15 cellular contexts compared by ENCODE assay signal in the genomic region with DNA sequence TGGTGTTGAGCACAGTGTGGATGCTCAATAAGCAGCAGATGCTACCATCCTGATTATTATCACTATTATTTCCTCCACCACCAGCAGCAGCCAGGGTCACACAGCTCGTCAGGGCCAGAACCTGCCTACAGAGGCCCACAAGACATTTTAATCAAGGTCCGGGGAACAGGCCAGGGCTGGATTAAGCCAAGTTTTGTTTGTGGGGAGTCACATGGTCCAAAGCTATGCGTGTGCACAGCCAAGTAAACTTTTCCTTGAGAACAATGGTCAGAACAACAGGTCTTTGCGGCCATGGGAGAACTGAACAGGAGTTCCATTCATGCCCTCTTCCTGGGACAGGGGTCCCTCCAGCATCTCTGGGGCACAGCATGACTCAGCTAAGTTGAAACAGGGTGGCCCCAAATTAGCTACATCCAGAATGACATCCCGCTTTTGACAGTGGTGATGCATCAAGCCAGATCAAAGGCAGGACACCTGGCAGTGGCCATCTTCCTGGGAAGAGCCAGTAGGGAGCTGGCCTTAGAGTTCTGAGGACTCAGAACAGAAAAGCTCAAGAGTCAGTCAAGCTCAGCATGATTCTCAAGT. TPM values are rescaled to one million over a fixed set of nuclear protein-coding genes. Genes with fewer than 3 reads are reported as not detected.
DNase-seq lines count a peak whose midpoint lies in the region; ATAC-seq lines count a peak whose summit lies in the region.
"Had no signal": no experiment of that assay in that cellular context is flagged by ENCODE, and none has a peak within 500 bp of the region (broad histone marks: within the 10 kb centered on the region; RNA-seq: fewer than 3 reads in every experiment).

No MANE protein-coding gene starts in this region.

- peak; percentile 72 for ATAC-seq in Right ventricle myocardium inferior
- peak; percentile 65 for ATAC-seq in Right ventricle myocardium superior (ENCODE audit: poor library complexity)
- ATAC-seq: CD8-positive, alpha-beta T cell had no signal

- DNase-seq in Right ventricle myocardium inferior (ENCODE audit: missing footprints) (no peak), cardiac septum (ENCODE audit: low spot score) (no peak), Right ventricle myocardium superior (peak; percentile 55), pons (ENCODE audit: low spot score) (peak; percentile 63), DMS79 (lab: John Stamatoyannopoulos, UW) (no peak), NCI-H1694 treated with DMSO at 0.1 percent for 48 hours (lab: John Stamatoyannopoulos, UW) (no peak), 8988T (no peak), germinal center (ENCODE audit: low spot score) (no peak)
- DNase-seq: activated CD4-positive, alpha-beta T cell treated with anti-CD3 and anti-CD28 coated beads for 4 hours; activated CD8-positive, alpha-beta memory T cell treated with anti-CD3 and anti-CD28 coated beads, Interleukin-2, amount 50 U/mL, for 48 hours; activated naive CD4-positive, alpha-beta T cell treated with anti-CD3 and anti-CD28 coated beads, Interleukin-2, amount 50 U/mL, for 16 hours; CD8-positive, alpha-beta T cell; cerebellar nuclear complex; NCI-H187 treated with DMSO at 0.1 percent for 48 hours; NCI-H446 had no signal

- intact Hi-C loops in Right ventricle myocardium inferior (cut with DNase I), result no loop called here
- intact Hi-C loops in cardiac septum (cut with DNase I), result no loop called here
- intact Hi-C loops in Right ventricle myocardium superior (cut with DNase I), result no loop called here

RNA-seq across cellular contexts. Expression of a gene that starts 11.7 kb away (rescaled TPM):
- 199 TPM for total RNA-seq in Right ventricle myocardium inferior
- total RNA-seq in cardiac septum, result 167 TPM
- 215 TPM for total RNA-seq in Right ventricle myocardium superior

RNA-seq across cellular contexts. Expression of a gene that starts 30.6 kb away (rescaled TPM):
- 18.3 TPM for total RNA-seq in Right ventricle myocardium inferior
- total RNA-seq in cardiac septum, result 21.3 TPM
- total RNA-seq in Right ventricle myocardium superior, result 19.8 TPM

RNA-seq across cellular contexts. Expression of a gene that starts 58.0 kb away (rescaled TPM):
- 11.3 TPM for total RNA-seq in Right ventricle myocardium inferior
- 11.2 TPM for total RNA-seq in cardiac septum
- total RNA-seq in Right ventricle myocardium superior, result 9.1 TPM

Comparison
In these comparisons a context has a peak if more than half of its experiments do, and no peak if none do; other contexts are left out.
1. DNase-seq: peak in Right ventricle myocardium superior (single experiment) and pons (single experiment); none in Right ventricle myocardium inferior (single experiment), cardiac septum (single experiment), DMS79 (single experiment), NCI-H1694 treated with DMSO at 0.1 percent for 48 hours (single experiment), 8988T (single experiment) and germinal center (single experiment).